1 cellular context compared by ENCODE assay signal in genomic region chr3:165070682-165071081, GRCh38.
TF ChIP-seq lines count a peak whose summit lies in the region.

No MANE protein-coding gene starts in this region.

TF ChIP-seq in H1, 55 proteins besides CTCF, POLR2A, EP300 and RAD21 (continued from another document):
- TF ChIP-seq, protein P1, sequence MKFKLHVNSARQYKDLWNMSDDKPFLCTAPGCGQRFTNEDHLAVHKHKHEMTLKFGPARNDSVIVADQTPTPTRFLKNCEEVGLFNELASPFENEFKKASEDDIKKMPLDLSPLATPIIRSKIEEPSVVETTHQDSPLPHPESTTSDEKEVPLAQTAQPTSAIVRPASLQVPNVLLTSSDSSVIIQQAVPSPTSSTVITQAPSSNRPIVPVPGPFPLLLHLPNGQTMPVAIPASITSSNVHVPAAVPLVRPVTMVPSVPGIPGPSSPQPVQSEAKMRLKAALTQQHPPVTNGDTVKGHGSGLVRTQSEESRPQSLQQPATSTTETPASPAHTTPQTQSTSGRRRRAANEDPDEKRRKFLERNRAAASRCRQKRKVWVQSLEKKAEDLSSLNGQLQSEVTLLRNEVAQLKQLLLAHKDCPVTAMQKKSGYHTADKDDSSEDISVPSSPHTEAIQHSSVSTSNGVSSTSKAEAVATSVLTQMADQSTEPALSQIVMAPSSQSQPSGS (IDR thresholded peaks at IDR 0.05; ENCODE audit: low read length) = no peak
- no peak for TF ChIP-seq SP4 (IDR thresholded peaks at IDR 0.05; ENCODE audit: low read length)
- TF ChIP-seq, protein P2, sequence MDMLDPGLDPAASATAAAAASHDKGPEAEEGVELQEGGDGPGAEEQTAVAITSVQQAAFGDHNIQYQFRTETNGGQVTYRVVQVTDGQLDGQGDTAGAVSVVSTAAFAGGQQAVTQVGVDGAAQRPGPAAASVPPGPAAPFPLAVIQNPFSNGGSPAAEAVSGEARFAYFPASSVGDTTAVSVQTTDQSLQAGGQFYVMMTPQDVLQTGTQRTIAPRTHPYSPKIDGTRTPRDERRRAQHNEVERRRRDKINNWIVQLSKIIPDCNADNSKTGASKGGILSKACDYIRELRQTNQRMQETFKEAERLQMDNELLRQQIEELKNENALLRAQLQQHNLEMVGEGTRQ (IDR thresholded peaks at IDR 0.05; ENCODE audit: low read length) = no peak
- no peak for TF ChIP-seq FOSL1 (IDR thresholded peaks at IDR 0.05; ENCODE audit: insufficient read depth, low read depth, low read length)
- no peak for TF ChIP-seq PHF8 (conservative IDR thresholded peaks at IDR 0.05; ENCODE audit: low read depth, low read length)
- no peak for TF ChIP-seq HDAC6 (IDR thresholded peaks at IDR 0.05; ENCODE audit: low read depth, low read length)
- no peak for TF ChIP-seq SP1 (IDR thresholded peaks at IDR 0.05; ENCODE audit: low read depth, low read length)
- TF ChIP-seq TAF7 (optimal IDR thresholded peaks at IDR 0.05; ENCODE audit: borderline replicate concordance, low read depth, low read length) = no peak
- no peak for TF ChIP-seq BRCA1 (IDR thresholded peaks at IDR 0.05; ENCODE audit: low read depth, low read length)
- no peak for TF ChIP-seq RBBP5 (IDR thresholded peaks at IDR 0.05; ENCODE audit: borderline replicate concordance, low read depth, low read length)
- no peak for TF ChIP-seq YY1 (IDR thresholded peaks at IDR 0.05; ENCODE audit: low read depth, low read length)
- no peak for TF ChIP-seq POU5F1 (IDR thresholded peaks at IDR 0.05; ENCODE audit: low read depth, low read length)
- no peak for TF ChIP-seq CEBPB (IDR thresholded peaks at IDR 0.05; ENCODE audit: low read depth, low read length)
- TF ChIP-seq JUN (IDR thresholded peaks at IDR 0.05; ENCODE audit: low read depth, low read length) = no peak
- TF ChIP-seq KDM4A (IDR thresholded peaks at IDR 0.05; ENCODE audit: low read depth, low read length, severe bottlenecking) = no peak
